ENCODE assay signal across 24 cellular contexts in the genomic region with DNA sequence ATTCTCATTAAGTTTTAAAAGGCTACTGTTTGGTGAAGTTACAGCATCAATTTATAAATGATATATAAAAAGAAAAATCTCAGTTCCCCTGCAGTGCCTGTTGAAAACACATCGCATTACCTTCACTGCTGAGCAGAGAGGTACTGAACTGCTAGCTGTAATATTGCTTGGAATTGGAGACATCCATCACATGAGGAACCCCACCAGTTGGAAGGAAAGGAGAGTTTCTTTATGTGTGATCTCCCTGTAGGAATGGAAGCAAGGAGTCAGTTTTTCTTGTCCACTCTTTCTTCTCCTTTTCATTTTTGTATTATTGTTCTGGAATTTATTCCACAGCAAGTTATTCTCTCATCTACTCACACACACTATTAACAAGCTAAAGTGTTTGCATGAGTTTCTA.
"Had no signal": no experiment of that assay in that cellular context is flagged by ENCODE, and none has a peak within 500 bp of the region (broad histone marks: within the 10 kb centered on the region; RNA-seq: fewer than 3 reads in every experiment).

No MANE protein-coding gene starts in this region.

- H3K9me3 ChIP-seq: gastrocnemius medialis, lower lobe of right lung, ovary, psoas muscle, sigmoid colon, thyroid gland had no signal

- ATAC-seq: esophagus mucosa; gastrocnemius medialis; left ventricle myocardium superior; lower lobe of right lung; naive thymus-derived CD8-positive, alpha-beta T cell; psoas muscle; right cardiac atrium; stimulated activated effector memory CD8-positive, alpha-beta T cell treated with anti-CD3 and anti-CD28 coated beads, Interleukin-12 subunit alpha, Interleukin-12 subunit beta, amount 100 ng/mL, for 72 hours had no signal

- H3K27me3 ChIP-seq: gastrocnemius medialis, ovary, sigmoid colon, stomach, thyroid gland had no signal

- DNase-seq: effector CD8-positive, alpha-beta T cell; endodermal cell; foreskin fibroblast; gastrocnemius medialis; head of caudate nucleus; left ventricle myocardium superior; lower lobe of right lung; naive thymus-derived CD8-positive, alpha-beta T cell; nephron progenitor cell; occipital lobe; ovary; posterior cingulate gyrus; psoas muscle; right cardiac atrium; sigmoid colon; stimulated activated CD4-positive, alpha-beta T cell treated with anti-CD3 and anti-CD28 coated beads, Interleukin-2, amount 100 ng/mL, for 24 hours; stimulated activated CD4-positive, alpha-beta T cell treated with anti-CD3 and anti-CD28 coated beads, Interleukin-4, amount 100 ng/mL, for 24 hours; stimulated activated naive CD4-positive, alpha-beta T cell treated with Interleukin-2 at 50 U/mL for 16 hours; stomach; thyroid gland; trophoblast cell had no signal

- H3K27ac ChIP-seq: epithelial cell of prostate, gastrocnemius medialis, lower lobe of right lung, ovary, psoas muscle, sigmoid colon, stomach, thyroid gland had no signal

- H3K4me1 ChIP-seq: gastrocnemius medialis, lower lobe of right lung, psoas muscle, sigmoid colon, stomach, thyroid gland had no signal

- H3K36me3 ChIP-seq: gastrocnemius medialis, lower lobe of right lung, ovary, sigmoid colon, stomach, thyroid gland had no signal

- H3K4me3 ChIP-seq: gastrocnemius medialis, lower lobe of right lung, ovary, psoas muscle, sigmoid colon, stomach, thyroid gland had no signal
